ENCODE assay signal across 23 cellular contexts in the genomic region with DNA sequence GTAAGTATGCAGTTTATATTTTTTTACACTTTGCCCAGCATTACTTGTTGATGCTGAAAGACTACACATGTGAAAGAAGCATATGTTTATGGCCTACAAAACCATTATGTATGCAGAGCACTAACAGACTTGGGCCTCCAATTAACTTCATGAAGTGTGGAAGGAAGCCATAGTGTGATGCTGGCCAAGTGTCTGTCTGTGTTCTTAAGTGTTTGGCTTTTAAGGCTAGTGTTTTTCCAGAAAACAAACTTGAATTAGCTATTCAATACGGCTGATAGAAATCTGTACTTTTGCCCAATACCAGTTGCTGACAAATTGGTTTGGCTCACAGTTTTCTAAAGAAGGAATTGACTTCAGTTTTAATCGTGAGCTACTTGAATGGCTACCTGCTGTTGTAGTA.
DNase-seq lines count a peak whose midpoint lies in the region; ATAC-seq and TF ChIP-seq lines count a peak whose summit lies in the region.
"Had no signal": no experiment of that assay in that cellular context is flagged by ENCODE, and none has a peak within 500 bp of the region (broad histone marks: within the 10 kb centered on the region; RNA-seq: fewer than 3 reads in every experiment).

No MANE protein-coding gene starts in this region.

- 53 to 57% methylated on average over 2 of the region's 2 CpGs for WGBS in body of pancreas, 2 donors

- no peaks in the 10 kb centered on the region for H3K9me3 ChIP-seq in ascending aorta
- H3K9me3 ChIP-seq in body of pancreas: no peaks in the 10 kb centered on the region
- H3K9me3 ChIP-seq: SK-N-SH had no signal

- no peak for TF ChIP-seq CTCF in ascending aorta (IDR thresholded peaks at IDR 0.05)
- TF ChIP-seq CTCF in body of pancreas (IDR thresholded peaks at IDR 0.05): no peak

- no peak for TF ChIP-seq POLR2A in body of pancreas (IDR thresholded peaks at IDR 0.05)

- ATAC-seq in Right ventricle myocardium superior (ENCODE audit: poor library complexity): peak; percentile 55
- ATAC-seq in left cardiac atrium: no peak
- no peak for ATAC-seq in body of pancreas
- no peak for ATAC-seq in GM18861 (IDR thresholded peaks at IDR 0.05; ENCODE audit: unreplicated experiment)

- H3K27me3 ChIP-seq in ascending aorta (no peaks in the 10 kb centered on the region), body of pancreas (no peaks in the 10 kb centered on the region)

- intact Hi-C loops in Right ventricle myocardium superior (cut with DNase I): no loop called here
- intact Hi-C loops in left cardiac atrium (cut with DNase I): no loop called here
- intact Hi-C loops in ascending aorta (cut with DNase I): no loop called here
- intact Hi-C loops in body of pancreas (cut with DNase I): no loop called here

- H3K27ac ChIP-seq in ascending aorta (peak overlapping the region; percentile 30 to 41), body of pancreas (no peak overlapping the region)
- H3K27ac ChIP-seq: C4-2B, RWPE1 had no signal

- DNase-seq in Right ventricle myocardium superior: no peak
- no peak for DNase-seq in left cardiac atrium
- no peak for DNase-seq in ascending aorta (ENCODE audit: low spot score in 2 of 2)
- DNase-seq in medulla oblongata (ENCODE audit: extremely low spot score): peak; percentile 54
- DNase-seq in NCI-H146 treated with DMSO at 0.1 percent for 48 hours (lab: John Stamatoyannopoulos, UW; ENCODE audit: unreplicated experiment): no peak
- no peak for DNase-seq in body of pancreas
- DNase-seq in NCI-H69 (lab: John Stamatoyannopoulos, UW): no peak
- DNase-seq: 8988T; AML-193; Calu3; CD8-positive, alpha-beta memory T cell; DMS153; GOT3; NCI-H1694 treated with DMSO at 0.1 percent for 48 hours; NCI-H2081 treated with DMSO at 0.1 percent for 48 hours; NCI-H510A treated with DMSO at 0.1 percent for 48 hours; NCI-H774; NK-92 treated with Interleukin-12 subunit alpha and Interleukin-12 subunit beta, amount 100 ng/mL, for 24 hours; SIG-M5; SK-N-SH had no signal

- H3K36me3 ChIP-seq in ascending aorta (no peaks in the 10 kb centered on the region), body of pancreas (replicated peaks in 1 of 2; ENCODE audit: insufficient read depth in 1 of 2, low read depth in 2 of 2) (peaks cover 0 to 2% of the 10 kb centered on the region in 2 donors)

- H3K4me1 ChIP-seq in ascending aorta (peaks cover 0 to 12% of the 10 kb centered on the region in 2 donors), body of pancreas (no peaks in the 10 kb centered on the region)

- H3K4me3 ChIP-seq in ascending aorta: no peak overlapping the region
- no peak overlapping the region for H3K4me3 ChIP-seq in body of pancreas

Comparison
In these comparisons a context has a peak if more than half of its experiments do, and no peak if none do; other contexts are left out.
1. H3K27ac ChIP-seq: peak in ascending aorta (2 of 2); none in body of pancreas (0 of 4).